ENCODE assay signal across 9 cellular contexts in genomic region chr5:65076251-65076869, GRCh38.
DNase-seq lines count a peak whose midpoint lies in the region; ATAC-seq, FAIRE-seq and TF ChIP-seq lines count a peak whose summit lies in the region.
"Had no signal": no experiment of that assay in that cellular context is flagged by ENCODE, and none has a peak within 500 bp of the region (broad histone marks: within the 10 kb centered on the region; RNA-seq: fewer than 3 reads in every experiment).

No MANE protein-coding gene starts in this region.

- H3K4me1 Mint-ChIP-seq in activated naive CD8-positive, alpha-beta T cell treated with anti-CD3 and anti-CD28 coated beads, Interleukin-2, amount 10 ng/mL, durations not matched to agents 7 days and 5 days = peaks cover 8% of the 10 kb centered on the region
- H3K4me1 Mint-ChIP-seq in stimulated activated effector memory CD8-positive, alpha-beta T cell treated with anti-CD3 and anti-CD28 coated beads, Interleukin-12 subunit alpha, Interleukin-12 subunit beta, amount 100 ng/mL, for 72 hours = peaks cover 18% of the 10 kb centered on the region

- H3K4me3 Mint-ChIP-seq in activated naive CD8-positive, alpha-beta T cell treated with anti-CD3 and anti-CD28 coated beads, Interleukin-2, amount 10 ng/mL, durations not matched to agents 7 days and 5 days = no peak overlapping the region
- no peak overlapping the region for H3K4me3 Mint-ChIP-seq in stimulated activated effector memory CD8-positive, alpha-beta T cell treated with anti-CD3 and anti-CD28 coated beads, Interleukin-12 subunit alpha, Interleukin-12 subunit beta, amount 100 ng/mL, for 72 hours
- H3K4me3 Mint-ChIP-seq: IgD-negative memory B cell had no signal

- DNase-seq in AG20443 (ENCODE audit: low spot score) = peak; percentile 40
- peak; percentile 52 to 70 for DNase-seq in SJCRH30
- DNase-seq in activated naive CD8-positive, alpha-beta T cell treated with anti-CD3 and anti-CD28 coated beads, Interleukin-2, amount 10 ng/mL, durations not matched to agents 7 days and 5 days = no peak
- DNase-seq in keratinocyte (ENCODE audit: low read depth, low spot score) = no peak
- peak; percentile 21 to 68 for DNase-seq in stimulated activated effector memory CD8-positive, alpha-beta T cell treated with anti-CD3 and anti-CD28 coated beads, Interleukin-12 subunit alpha, Interleukin-12 subunit beta, amount 100 ng/mL, for 72 hours (ENCODE audit: low spot score in 2 of 2)
- DNase-seq in NCI-H1092 treated with DMSO at 0.1 percent for 48 hours (lab: John Stamatoyannopoulos, UW) = no peak

- no peaks in the 10 kb centered on the region for H3K79me2 ChIP-seq in keratinocyte (ENCODE audit: control insufficient read depth, insufficient read depth, low read length)

- H3K4me1 ChIP-seq in SJCRH30 = peaks cover 13% of the 10 kb centered on the region
- H3K4me1 ChIP-seq in keratinocyte (ENCODE audit: control insufficient read depth, extremely low read depth, insufficient read depth, low read length) = peaks cover 9% of the 10 kb centered on the region

- peak overlapping the region; percentile 57 for H2AFZ ChIP-seq in keratinocyte (ENCODE audit: control insufficient read depth, low read length)

- TF ChIP-seq CTCF in keratinocyte (optimal IDR thresholded peaks at IDR 0.05 in 1 of 3, IDR thresholded peaks at IDR 0.05 in 1 of 3, conservative IDR thresholded peaks at IDR 0.05 in 1 of 3; ENCODE audit: extremely low read depth in 1 of 3, insufficient read depth in 2 of 3, low read length in 3 of 3) = peak; percentile 26 to 52 (median 51)

- ATAC-seq in GM18873 (IDR thresholded peaks at IDR 0.05; ENCODE audit: low FRiP score, unreplicated experiment) (peak; percentile 64), HG03139 (IDR thresholded peaks at IDR 0.05; ENCODE audit: unreplicated experiment) (peak; percentile 74)
- ATAC-seq in activated naive CD8-positive, alpha-beta T cell treated with anti-CD3 and anti-CD28 coated beads, Interleukin-2, amount 10 ng/mL, durations not matched to agents 7 days and 5 days (ENCODE audit: low read depth) = peak; percentile 93
- peak; percentile 95 for ATAC-seq in stimulated activated effector memory CD8-positive, alpha-beta T cell treated with anti-CD3 and anti-CD28 coated beads, Interleukin-12 subunit alpha, Interleukin-12 subunit beta, amount 100 ng/mL, for 72 hours

- no peak overlapping the region for H3K9ac ChIP-seq in keratinocyte (ENCODE audit: control insufficient read depth, extremely low read depth, insufficient read depth, low read length)

- no peak overlapping the region for H3K27ac ChIP-seq in SJCRH30
- H3K27ac ChIP-seq in keratinocyte (ENCODE audit: control insufficient read depth, insufficient read depth, low read length) = no peak overlapping the region

- no peaks in the 10 kb centered on the region for H3K27me3 ChIP-seq in SJCRH30
- no peaks in the 10 kb centered on the region for H3K27me3 ChIP-seq in keratinocyte (ENCODE audit: control insufficient read depth, extremely low read depth, insufficient read depth, low read length)

- FAIRE-seq in keratinocyte (lab: Jason Lieb, UNC) = peak; percentile 60

- no peaks in the 10 kb centered on the region for H3K9me1 ChIP-seq in keratinocyte (ENCODE audit: control insufficient read depth, extremely low read depth, insufficient read depth, low read length)

- H3K9me3 ChIP-seq in SJCRH30 (replicated peaks) (no peaks in the 10 kb centered on the region), keratinocyte (ENCODE audit: control insufficient read depth, low read depth, low read length) (no peaks in the 10 kb centered on the region)

- POLR2A ChIA-PET in activated naive CD8-positive, alpha-beta T cell treated with anti-CD3 and anti-CD28 coated beads, Interleukin-2, amount 10 ng/mL, durations not matched to agents 7 days and 5 days (lab: Charles Lee) = no interaction called here

- H4K20me1 ChIP-seq in keratinocyte (ENCODE audit: control insufficient read depth, extremely low read depth, insufficient read depth, low read length) = no peaks in the 10 kb centered on the region

- H3K36me3 ChIP-seq in SJCRH30 (no peaks in the 10 kb centered on the region), keratinocyte (ENCODE audit: control insufficient read depth in 2 of 2, extremely low read depth in 1 of 2, insufficient read depth in 2 of 2, low read length in 2 of 2) (no peaks in the 10 kb centered on the region)

- H3K27me3 Mint-ChIP-seq in activated naive CD8-positive, alpha-beta T cell treated with anti-CD3 and anti-CD28 coated beads, Interleukin-2, amount 10 ng/mL, durations not matched to agents 7 days and 5 days = peaks cover 8% of the 10 kb centered on the region
- H3K27me3 Mint-ChIP-seq: IgD-negative memory B cell had no signal

- H3K9me3 Mint-ChIP-seq in activated naive CD8-positive, alpha-beta T cell treated with anti-CD3 and anti-CD28 coated beads, Interleukin-2, amount 10 ng/mL, durations not matched to agents 7 days and 5 days = no peaks in the 10 kb centered on the region
- no peaks in the 10 kb centered on the region for H3K9me3 Mint-ChIP-seq in stimulated activated effector memory CD8-positive, alpha-beta T cell treated with anti-CD3 and anti-CD28 coated beads, Interleukin-12 subunit alpha, Interleukin-12 subunit beta, amount 100 ng/mL, for 72 hours
- H3K9me3 Mint-ChIP-seq: IgD-negative memory B cell had no signal

- peak overlapping the region; percentile 7 for H3K4me2 ChIP-seq in keratinocyte (ENCODE audit: control insufficient read depth, extremely low read depth, insufficient read depth, low read depth, low read length)

- H3K4me3 ChIP-seq in SJCRH30 (no peak overlapping the region), keratinocyte (ENCODE audit: control insufficient read depth in 2 of 3, extremely low read depth in 1 of 3, insufficient read depth in 2 of 3, low read depth in 1 of 3, low read length in 3 of 3) (no peak overlapping the region)

- peak overlapping the region; percentile 43 for H3K27ac Mint-ChIP-seq in activated naive CD8-positive, alpha-beta T cell treated with anti-CD3 and anti-CD28 coated beads, Interleukin-2, amount 10 ng/mL, durations not matched to agents 7 days and 5 days
- H3K27ac Mint-ChIP-seq in stimulated activated effector memory CD8-positive, alpha-beta T cell treated with anti-CD3 and anti-CD28 coated beads, Interleukin-12 subunit alpha, Interleukin-12 subunit beta, amount 100 ng/mL, for 72 hours = peak overlapping the region; percentile 7
- H3K27ac Mint-ChIP-seq: IgD-negative memory B cell had no signal

- no peaks in the 10 kb centered on the region for H3K36me3 Mint-ChIP-seq in activated naive CD8-positive, alpha-beta T cell treated with anti-CD3 and anti-CD28 coated beads, Interleukin-2, amount 10 ng/mL, durations not matched to agents 7 days and 5 days
- H3K36me3 Mint-ChIP-seq in stimulated activated effector memory CD8-positive, alpha-beta T cell treated with anti-CD3 and anti-CD28 coated beads, Interleukin-12 subunit alpha, Interleukin-12 subunit beta, amount 100 ng/mL, for 72 hours = no peaks in the 10 kb centered on the region
- H3K36me3 Mint-ChIP-seq: IgD-negative memory B cell had no signal

- dilution Hi-C loops in keratinocyte (cut with MboI; ENCODE audit: extremely low pct_ligation_motif_present, low sequenced_read_pairs) = no loop called here

Comparison
In these comparisons a context has a peak if more than half of its experiments do, and no peak if none do; other contexts are left out.
1. DNase-seq: peak in AG20443 (single experiment), SJCRH30 (2 of 2) and stimulated activated effector memory CD8-positive, alpha-beta T cell treated with anti-CD3 and anti-CD28 coated beads, Interleukin-12 subunit alpha, Interleukin-12 subunit beta, amount 100 ng/mL, for 72 hours (2 of 2); none in activated naive CD8-positive, alpha-beta T cell treated with anti-CD3 and anti-CD28 coated beads, Interleukin-2, amount 10 ng/mL, durations not matched to agents 7 days and 5 days (single experiment), keratinocyte (single experiment) and NCI-H1092 treated with DMSO at 0.1 percent for 48 hours (single experiment).
2. Peak in every context shown above with its lines, with median percentiles within 50 percentile points of each other: ATAC-seq.